In the genomic region with DNA sequence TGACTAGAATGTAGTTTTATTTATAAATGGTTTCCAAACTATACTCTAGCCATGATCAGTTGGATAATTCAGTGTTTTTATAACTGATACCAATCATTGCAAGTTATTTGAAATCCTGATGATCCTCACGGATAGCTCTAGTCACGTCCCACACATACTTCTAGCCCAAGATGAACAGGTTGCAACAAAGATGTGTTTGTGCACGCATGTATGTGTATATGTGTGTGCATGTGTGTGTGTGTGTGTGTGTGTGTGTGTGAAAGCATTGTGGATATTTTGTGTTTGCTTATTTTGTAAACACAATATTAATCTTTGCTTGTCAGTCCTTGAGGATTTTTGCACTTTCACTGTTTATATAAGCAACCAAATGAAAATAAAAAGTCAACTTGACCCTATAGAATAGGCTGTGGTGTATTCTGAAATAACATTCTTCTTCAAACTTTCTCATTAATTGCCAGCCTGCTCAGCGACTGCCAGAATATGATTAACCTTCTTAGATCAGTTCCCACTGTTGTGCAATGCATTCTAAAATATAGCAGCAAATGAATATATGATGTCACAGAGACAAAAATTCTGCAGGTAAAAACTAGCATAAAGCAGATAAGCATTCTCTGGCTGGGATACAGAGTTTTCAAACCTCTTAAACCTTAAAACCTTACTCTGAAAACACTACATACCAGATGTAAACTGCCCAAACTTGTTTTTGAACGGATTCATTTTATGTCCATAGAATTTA, we compare ENCODE assay signal across 35 cellular contexts. TPM values are rescaled to one million over a fixed set of nuclear protein-coding genes. Genes with fewer than 3 reads are reported as not detected.
DNase-seq lines count a peak whose midpoint lies in the region; ATAC-seq, FAIRE-seq and TF ChIP-seq lines count a peak whose summit lies in the region.
"Had no signal": no experiment of that assay in that cellular context is flagged by ENCODE, and none has a peak within 500 bp of the region (broad histone marks: within the 10 kb centered on the region; RNA-seq: fewer than 3 reads in every experiment).

No MANE protein-coding gene starts in this region.

- H3K4me3 ChIP-seq in H1 (ENCODE audit: extremely low read depth in 1 of 4, insufficient read depth in 2 of 4, low read depth in 3 of 4, low read length in 4 of 4): no peak overlapping the region
- H3K4me3 ChIP-seq: left ventricle myocardium inferior, right atrium auricular region, SK-N-MC, spleen, thoracic aorta, uterus had no signal

- no peak overlapping the region for H3K27ac ChIP-seq in H1 (ENCODE audit: low read depth, low read length)
- H3K27ac ChIP-seq: HL-60, left ventricle myocardium inferior, right atrium auricular region, SK-N-MC, spleen, thoracic aorta, uterus had no signal

- TF ChIP-seq RAD21 in Ishikawa (IDR thresholded peaks at IDR 0.05; ENCODE audit: low read depth) (no peak), H1 (IDR thresholded peaks at IDR 0.05 in 1 of 2, conservative IDR thresholded peaks at IDR 0.05 in 1 of 2; ENCODE audit: low read depth in 2 of 2, low read length in 2 of 2) (no peak)

- no peak overlapping the region for H4K5ac ChIP-seq in H1 (ENCODE audit: insufficient read length, low read depth, low read length)

- H2BK12ac ChIP-seq in H1 (ENCODE audit: low read depth, low read length): no peak overlapping the region

- DNase-seq in GM12891 (ENCODE audit: insufficient read length, low spot score) (no peak), H1 (ENCODE audit: low read depth in 1 of 2, low spot score in 2 of 2) (no peak), iris pigment epithelial cell (ENCODE audit: low read depth) (peak; percentile 67), posterior cingulate gyrus (no peak), OCI-M1 (lab: John Stamatoyannopoulos, UW) (no peak), amniotic stem cell (lab: John Stamatoyannopoulos, UW) (no peak)
- DNase-seq: activated CD4-positive, alpha-beta T cell treated with anti-CD3 and anti-CD28 coated beads, Interleukin-2, amount 50 U/mL, for 1 hour; activated CD4-positive, CD25-positive, alpha-beta regulatory T cell; activated gamma-delta T cell; activated naive CD8-positive, alpha-beta T cell treated with anti-CD3 and anti-CD28 coated beads for 36 hours; activated T-cell treated with anti-CD3 and anti-CD28 coated beads, Interleukin-2, amount 50 U/mL, for 4 hours; AML-193; CD4-positive, alpha-beta T cell; central memory CD4-positive, alpha-beta T cell; DMS79 treated with DMSO at 0.1 percent for 48 hours; effector memory CD8-positive, alpha-beta T cell; GF-D8; glutamatergic neuron; GOT3; left ventricle myocardium inferior; NCI-H146; NCI-H2107; RPMI8226; spleen; stimulated activated CD4-positive, alpha-beta T cell treated with anti-CD3 and anti-CD28 coated beads, Interleukin-2, amount 100 ng/mL, for 24 hours; stimulated activated naive CD8-positive, alpha-beta T cell treated with anti-CD3 and anti-CD28 coated beads, Interleukin-15, amount 100 ng/mL, for 72 hours; uterus had no signal

- TF ChIP-seq EP300 in Ishikawa (IDR thresholded peaks at IDR 0.05; ENCODE audit: borderline replicate concordance) (no peak), H1 (IDR thresholded peaks at IDR 0.05; ENCODE audit: borderline replicate concordance in 1 of 2, low read depth in 2 of 2, low read length in 2 of 2) (no peak)

- H3K79me1 ChIP-seq in H1 (ENCODE audit: low read depth, low read length): no peaks in the 10 kb centered on the region

- POLR2A ChIA-PET in H1 (lab: Charles Lee; ENCODE audit: partially characterized antibody): no interaction called here

- no peaks in the 10 kb centered on the region for H3K79me2 ChIP-seq in H1 (ENCODE audit: control insufficient read depth in 1 of 2, insufficient read depth in 2 of 2, low read length in 2 of 2)

- peak; percentile 38 for FAIRE-seq in GM12891 (lab: Jason Lieb, UNC)
- no peak for FAIRE-seq in H1 (lab: Jason Lieb, UNC)
- FAIRE-seq: astrocyte, islet of Langerhans had no signal

- H3K23ac ChIP-seq in H1 (ENCODE audit: insufficient read length): no peak overlapping the region

- no peak overlapping the region for H4K8ac ChIP-seq in H1 (ENCODE audit: extremely low read depth, insufficient read depth, low read length)

- H3K23me2 ChIP-seq in H1 (ENCODE audit: low read depth, low read length): no peaks in the 10 kb centered on the region; the same call in 1 of the 2 replicates

- H3K4ac ChIP-seq in H1 (replicated peaks; ENCODE audit: insufficient read length, low read depth, low read length): no peak overlapping the region

- no peak overlapping the region for H2BK15ac ChIP-seq in H1 (ENCODE audit: low read length)

- TF ChIP-seq POLR2A in GM12891 (IDR thresholded peaks at IDR 0.05; ENCODE audit: low read depth, low read length) (no peak), H1 (IDR thresholded peaks at IDR 0.05; ENCODE audit: control extremely low read depth in 1 of 2, low read depth in 2 of 2, low read length in 2 of 2) (no peak)

- no peak overlapping the region for H2BK120ac ChIP-seq in H1 (replicated peaks; ENCODE audit: low read depth, low read length)

- H3K27me3 ChIP-seq in H1 (replicated peaks in 1 of 4; ENCODE audit: control insufficient read depth in 3 of 4, extremely low read depth in 1 of 4, insufficient read depth in 3 of 4, low read length in 3 of 4): no peaks in the 10 kb centered on the region
- H3K27me3 ChIP-seq: right atrium auricular region, spleen, uterus had no signal

- no peak overlapping the region for H2BK20ac ChIP-seq in H1 (ENCODE audit: low read length)

- no peak for TF ChIP-seq CTCF in H1 (IDR thresholded peaks at IDR 0.05; ENCODE audit: control extremely low read depth in 1 of 3, insufficient read depth in 1 of 3, low read depth in 1 of 3, low read length in 3 of 3)

- no peaks in the 10 kb centered on the region for H3K9me3 ChIP-seq in H1 (ENCODE audit: insufficient read depth in 2 of 2, low read depth in 1 of 2, low read length in 1 of 2)
- H3K9me3 ChIP-seq: left ventricle myocardium inferior, right atrium auricular region, spleen, thoracic aorta, uterus had no signal

- no peak overlapping the region for H3K14ac ChIP-seq in H1 (ENCODE audit: insufficient read length)

- no peak overlapping the region for H2AFZ ChIP-seq in H1 (ENCODE audit: low read length)

- no peaks in the 10 kb centered on the region for H3K36me3 ChIP-seq in H1 (ENCODE audit: control insufficient read depth in 2 of 4, insufficient read depth in 4 of 4, low read length in 3 of 4)
- H3K36me3 ChIP-seq: left ventricle myocardium inferior, right atrium auricular region, spleen, thoracic aorta, uterus had no signal

- H3K4me2 ChIP-seq in H1 (ENCODE audit: insufficient read depth in 1 of 2, low read depth in 2 of 2, low read length in 2 of 2): no peak overlapping the region

- H3K18ac ChIP-seq in H1 (ENCODE audit: extremely low read depth, low read length): no peak overlapping the region

- no peak overlapping the region for H2BK5ac ChIP-seq in H1 (ENCODE audit: low read depth, low read length)

- CTCF ChIA-PET in H1 (lab: Charles Lee; ENCODE audit: partially characterized antibody): no interaction called here

- H3K56ac ChIP-seq in H1 (replicated peaks; ENCODE audit: insufficient read length, low read depth, low read length): peak overlapping the region; percentile 17

- no peaks in the 10 kb centered on the region for H3K4me1 ChIP-seq in H1 (replicated peaks in 1 of 4; ENCODE audit: control insufficient read depth in 3 of 4, insufficient read depth in 4 of 4, low read length in 3 of 4)
- H3K4me1 ChIP-seq: left ventricle myocardium inferior, right atrium auricular region, uterus had no signal

- H4K91ac ChIP-seq in H1 (replicated peaks; ENCODE audit: insufficient read length, low read length): no peak overlapping the region

- H3K9ac ChIP-seq in H1 (replicated peaks in 1 of 4; ENCODE audit: extremely low read depth in 1 of 4, low read depth in 3 of 4, low read length in 3 of 4): no peak overlapping the region

- ATAC-seq in GM21529 (IDR thresholded peaks at IDR 0.05; ENCODE audit: unreplicated experiment): no peak
- ATAC-seq: activated T-cell treated with anti-CD3 and anti-CD28 coated beads, Interleukin-2, amount 50 U/mL, for 4 hours; effector memory CD8-positive, alpha-beta T cell; stimulated activated naive CD8-positive, alpha-beta T cell treated with anti-CD3 and anti-CD28 coated beads, Interleukin-15, amount 100 ng/mL, for 72 hours had no signal

- 90% methylated on average over 5 of the region's 5 CpGs; no CpG with 5 or more reads in 1 of the 2 experiments for WGBS in H1 (ENCODE audit: extremely low coverage in 1 of 2, insufficient coverage in 1 of 2, insufficient read length in 1 of 2, insufficient replicate concordance in 2 of 2, low coverage in 1 of 2, low lambda C conversion rate in 2 of 2, missing lambda C conversion rate in 1 of 2), 2 experiments

- intact Hi-C loops in posterior cingulate gyrus (cut with DNase I): no loop called here

- H2AK5ac ChIP-seq in H1 (ENCODE audit: low read depth, low read length): no peak overlapping the region

- H4K20me1 ChIP-seq in H1 (replicated peaks in 1 of 2; ENCODE audit: control insufficient read depth in 1 of 2, insufficient read depth in 2 of 2, low read length in 2 of 2): no peaks in the 10 kb centered on the region

TF ChIP-seq in GM12891, 5 proteins besides CTCF, POLR2A, EP300 and RAD21 (continues in another document):
- TF ChIP-seq POU2F2 (IDR thresholded peaks at IDR 0.05; ENCODE audit: low read depth, low read length) (no peak), SPI1 (IDR thresholded peaks at IDR 0.05; ENCODE audit: low read depth, low read length) (no peak), TAF1 (IDR thresholded peaks at IDR 0.05; ENCODE audit: low read depth, low read length) (no peak)

TF ChIP-seq in Ishikawa, 13 proteins besides CTCF, POLR2A, EP300 and RAD21 (continues in another document):
- TF ChIP-seq CREB1 (IDR thresholded peaks at IDR 0.05; ENCODE audit: low read depth): no peak
- TF ChIP-seq TCF12 (IDR thresholded peaks at IDR 0.05; ENCODE audit: low read depth): no peak
- no peak for TF ChIP-seq TEAD4 (IDR thresholded peaks at IDR 0.05)
- no peak for TF ChIP-seq FOXM1 (IDR thresholded peaks at IDR 0.05; ENCODE audit: borderline replicate concordance, low read depth)

TF ChIP-seq in H1, 55 proteins besides CTCF, POLR2A, EP300 and RAD21 (continues in another document):
- TF ChIP-seq CHD2 (IDR thresholded peaks at IDR 0.05; ENCODE audit: low read length) (no peak), ATF3 (IDR thresholded peaks at IDR 0.05; ENCODE audit: insufficient read depth, low read depth, low read length) (no peak)

RNA-seq across cellular contexts. Expression of gene HIF1A, which starts 48.8 kb away (rescaled TPM):
- 28.8 TPM for polyA plus RNA-seq in GM12891 (2012; ENCODE audit: low read depth, missing spikeins)
- total RNA-seq in H1 (2021; fragmentation: NEBNext Ultra II Directional; extraction: Animal tissue kit (Norgen Biotek cat#: 25700)): 175 and 178 TPM in 2 replicates
- polyA plus RNA-seq in H1 (2011; rRNA removed): 37.1 and 54.8 TPM in 2 replicates
- 75.8 TPM for polyA plus RNA-seq in H1 (2011; cell fraction: cytosol; rRNA removed)
- 47.4 TPM for polyA plus RNA-seq in H1 (2011; cell fraction: nucleus; rRNA removed)
- polyA plus RNA-seq in H1 (2012, experiment 1 of 2): 83.9 to 146 TPM (median 111 TPM) in 4 replicates
- 6.1 TPM for polyA plus RNA-seq in H1 (2012, experiment 2 of 2)
- 162 TPM for polyA plus RNA-seq in H1 (2013, experiment 1 of 2)
- 156 TPM for polyA plus RNA-seq in H1 (2013, experiment 2 of 2)
- 95.9 and 172 TPM in 2 replicates for polyA minus RNA-seq in H1 (2011; rRNA and poly(A)+ RNA removed)
- 145 TPM for polyA minus RNA-seq in H1 (2011; cell fraction: cytosol; rRNA and poly(A)+ RNA removed)
- polyA minus RNA-seq in H1 (2011; cell fraction: nucleus; rRNA and poly(A)+ RNA removed): 149 TPM
